Comparison of ENCODE assay signal across 10 cellular contexts in the genomic region with DNA sequence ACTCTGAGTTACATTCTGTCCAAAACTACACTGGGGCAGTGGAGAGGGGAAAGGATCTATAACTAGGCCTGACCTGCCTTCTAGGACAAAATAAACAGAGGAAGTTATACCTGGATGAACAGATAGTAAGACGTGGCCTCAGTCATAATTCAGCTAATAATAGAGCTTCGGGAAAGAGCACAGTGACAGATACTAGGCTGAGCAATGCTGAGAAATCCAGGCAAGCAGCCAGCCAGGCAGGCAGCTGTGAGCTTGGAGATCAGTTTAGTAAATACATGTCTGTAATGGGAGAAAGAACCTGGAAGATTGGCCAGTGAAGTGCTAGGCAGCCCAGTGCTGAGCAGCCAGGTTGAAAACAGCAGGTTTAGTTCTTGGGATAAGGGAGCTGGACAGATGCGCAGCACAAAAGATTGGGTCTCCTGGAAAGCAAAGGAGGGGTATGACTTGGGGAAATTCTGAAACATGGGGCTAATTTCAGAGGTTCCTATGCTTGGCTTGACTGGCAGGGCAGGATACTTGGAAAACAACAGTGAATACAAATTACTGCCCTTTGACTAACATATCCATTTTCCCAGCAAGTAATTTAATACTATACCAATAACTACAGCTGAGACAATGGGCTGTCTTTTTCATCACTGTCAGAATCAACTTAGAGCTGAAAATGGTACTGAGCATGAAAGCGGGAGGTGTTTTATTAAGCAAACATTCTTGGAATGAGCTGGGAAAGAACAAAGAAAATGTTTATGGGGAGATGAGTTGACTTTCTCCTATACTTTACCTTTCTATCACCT.
DNase-seq lines count a peak whose midpoint lies in the region; ATAC-seq, FAIRE-seq and TF ChIP-seq lines count a peak whose summit lies in the region.
"Had no signal": no experiment of that assay in that cellular context is flagged by ENCODE, and none has a peak within 500 bp of the region (broad histone marks: within the 10 kb centered on the region; RNA-seq: fewer than 3 reads in every experiment).

No MANE protein-coding gene starts in this region.

- H3K4me3 ChIP-seq in ACC112 (ENCODE audit: low read depth, low read length), result no peak overlapping the region
- H3K4me3 ChIP-seq in astrocyte of the spinal cord (ENCODE audit: low read depth, low read length), result no peak overlapping the region
- no peak overlapping the region for H3K4me3 ChIP-seq in effector memory CD4-positive, alpha-beta T cell (ENCODE audit: insufficient read depth, low read depth, low read length, poor library complexity, severe bottlenecking)
- no peak overlapping the region for H3K4me3 ChIP-seq in kidney (ENCODE audit: low read length in 2 of 2)
- H3K4me3 ChIP-seq: BLaER1, skin epidermis had no signal

- H3K27ac Mint-ChIP-seq in activated naive CD4-positive, alpha-beta T cell treated with anti-CD3 and anti-CD28 coated beads, Interleukin-2, amount 50 U/mL, for 72 hours, result no peak overlapping the region

- ATAC-seq in activated naive CD4-positive, alpha-beta T cell treated with anti-CD3 and anti-CD28 coated beads, Interleukin-2, amount 50 U/mL, for 72 hours, result no peak

- no peak for TF ChIP-seq CTCF in astrocyte of the spinal cord (IDR thresholded peaks at IDR 0.05; ENCODE audit: low read depth, low read length)
- TF ChIP-seq CTCF in kidney (IDR thresholded peaks at IDR 0.05; ENCODE audit: borderline replicate concordance, extremely low read depth, insufficient read depth), result no peak
- TF ChIP-seq CTCF in RWPE1 (conservative IDR thresholded peaks at IDR 0.05; ENCODE audit: low read depth), result no peak

- CTCF ChIA-PET in RWPE1 (lab: Yijun Ruan, JAX), result no interaction called here

- no peak overlapping the region for H3K9ac ChIP-seq in kidney (ENCODE audit: low read length in 2 of 2)
- H3K9ac ChIP-seq: BLaER1 had no signal

- H3K4me1 ChIP-seq in ACC112 (ENCODE audit: control insufficient read depth, insufficient read depth, low read length, unreplicated experiment), result peaks cover 28% of the 10 kb centered on the region
- H3K4me1 ChIP-seq in effector memory CD4-positive, alpha-beta T cell (ENCODE audit: control insufficient read depth, insufficient read depth, low read length, poor library complexity, severe bottlenecking), result no peaks in the 10 kb centered on the region
- H3K4me1 ChIP-seq in kidney (ENCODE audit: control insufficient read depth in 1 of 2, insufficient read depth in 1 of 2, low read depth in 1 of 2, low read length in 2 of 2), result no peaks in the 10 kb centered on the region
- H3K4me1 ChIP-seq: BLaER1 had no signal

- no peaks in the 10 kb centered on the region for H3K27me3 ChIP-seq in ACC112 (ENCODE audit: insufficient read depth, low read length)
- H3K27me3 ChIP-seq in effector memory CD4-positive, alpha-beta T cell (replicated peaks; ENCODE audit: control insufficient read depth, insufficient read depth, low read length, poor library complexity, severe bottlenecking), result no peaks in the 10 kb centered on the region
- H3K27me3 ChIP-seq: BLaER1 had no signal

- DNase-seq in NCI-H1436 treated with DMSO at 0.1 percent for 48 hours (lab: John Stamatoyannopoulos, UW) (peak; percentile 44), astrocyte of the spinal cord (ENCODE audit: low read depth, low spot score) (peak; percentile 87), kidney glomerular epithelial cell (lab: John Stamatoyannopoulos, UW) (peak; percentile 70), kidney (no peak), RWPE1 (ENCODE audit: low spot score) (no peak)
- no peak for DNase-seq in activated naive CD4-positive, alpha-beta T cell treated with anti-CD3 and anti-CD28 coated beads, Interleukin-2, amount 50 U/mL, for 72 hours (ENCODE audit: low spot score in 2 of 2)
- no peak for DNase-seq in effector memory CD4-positive, alpha-beta T cell

- peak overlapping the region; percentile 35 for H3K27ac ChIP-seq in ACC112 (ENCODE audit: low read depth, low read length)
- no peak overlapping the region for H3K27ac ChIP-seq in effector memory CD4-positive, alpha-beta T cell (ENCODE audit: insufficient read depth, low read length, poor library complexity, severe bottlenecking)
- no peak overlapping the region for H3K27ac ChIP-seq in kidney (ENCODE audit: low read depth in 2 of 2, low read length in 2 of 2)
- no peak overlapping the region for H3K27ac ChIP-seq in RWPE1
- H3K27ac ChIP-seq: BLaER1, skin epidermis had no signal

- H3K36me3 Mint-ChIP-seq in activated naive CD4-positive, alpha-beta T cell treated with anti-CD3 and anti-CD28 coated beads, Interleukin-2, amount 50 U/mL, for 72 hours, result no peaks in the 10 kb centered on the region

- intact Hi-C loops in kidney (cut with DNase I), result no loop called here

- no peaks in the 10 kb centered on the region for H3K79me2 ChIP-seq in ACC112 (ENCODE audit: control insufficient read depth, insufficient read depth, low read length, unreplicated experiment)

- no peak for FAIRE-seq in kidney (lab: Jason Lieb, UNC)

- POLR2A ChIA-PET in RWPE1 (lab: Yijun Ruan, JAX; ENCODE audit: low non-redundant PET), result interaction anchor here (0.5 kb wide), 1 partner anchor 1534 kb away, joined by 3 read pairs; no protein-coding TSS in a partner anchor

- in situ Hi-C loops in astrocyte of the spinal cord (cut with HindIII; ENCODE audit: low sequenced_read_pairs), result no loop called here

- H2AFZ ChIP-seq in ACC112 (ENCODE audit: low read length, unreplicated experiment), result peak overlapping the region; percentile 78

- H3K36me3 ChIP-seq in ACC112 (ENCODE audit: insufficient read depth, low read length) (no peaks in the 10 kb centered on the region), kidney (ENCODE audit: control insufficient read depth in 1 of 2, insufficient read depth in 2 of 2, low read length in 2 of 2) (no peaks in the 10 kb centered on the region)
- no peaks in the 10 kb centered on the region for H3K36me3 ChIP-seq in effector memory CD4-positive, alpha-beta T cell (ENCODE audit: control insufficient read depth, insufficient read depth, low read length)
- H3K36me3 ChIP-seq: BLaER1 had no signal

- H3K9me3 Mint-ChIP-seq in activated naive CD4-positive, alpha-beta T cell treated with anti-CD3 and anti-CD28 coated beads, Interleukin-2, amount 50 U/mL, for 72 hours, result peaks cover 8 to 14% of the 10 kb centered on the region in 2 donors

- H3K9me3 ChIP-seq in effector memory CD4-positive, alpha-beta T cell (ENCODE audit: control insufficient read depth, low read length), result no peaks in the 10 kb centered on the region
- no peaks in the 10 kb centered on the region for H3K9me3 ChIP-seq in kidney (ENCODE audit: control insufficient read depth in 1 of 2, low read length in 2 of 2)
- H3K9me3 ChIP-seq: BLaER1 had no signal

Comparison
In these comparisons a context has a peak if more than half of its experiments do, and no peak if none do; other contexts are left out.
1. DNase-seq: peak in NCI-H1436 treated with DMSO at 0.1 percent for 48 hours (single experiment), astrocyte of the spinal cord (single experiment) and kidney glomerular epithelial cell (single experiment); none in activated naive CD4-positive, alpha-beta T cell treated with anti-CD3 and anti-CD28 coated beads, Interleukin-2, amount 50 U/mL, for 72 hours (0 of 2), effector memory CD4-positive, alpha-beta T cell (0 of 3), kidney (single experiment) and RWPE1 (single experiment).